1 cellular context compared by ENCODE assay signal in the genomic region with DNA sequence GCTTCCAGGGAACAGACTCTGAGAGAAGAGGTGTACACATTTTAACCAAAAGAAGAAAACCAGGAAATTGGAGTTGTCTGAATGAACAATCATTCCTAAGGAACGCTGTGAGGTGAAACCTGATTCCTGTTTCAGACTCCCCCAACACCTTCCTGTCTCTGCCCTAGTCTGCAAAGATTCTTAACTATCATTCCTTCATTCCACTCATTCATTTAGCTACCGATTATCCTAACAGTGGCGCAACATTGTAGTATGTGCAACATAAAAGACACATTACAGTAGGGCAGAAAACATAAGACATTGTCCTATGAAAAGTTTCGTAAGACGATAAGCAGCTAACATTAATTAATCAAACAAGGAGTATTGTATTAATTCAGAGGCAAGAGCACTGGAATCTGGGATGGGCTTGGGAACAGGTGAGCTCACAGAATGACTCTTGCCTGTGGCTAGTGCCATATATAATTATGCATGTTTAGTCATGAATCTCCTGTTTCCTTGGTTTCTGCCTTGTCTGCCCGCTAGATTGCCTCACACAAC.
TF ChIP-seq lines count a peak whose summit lies in the region.

No MANE protein-coding gene starts in this region.

TF ChIP-seq in IMR-90, 13 proteins besides CTCF, POLR2A, EP300 and RAD21:
- TF ChIP-seq, protein P1, sequence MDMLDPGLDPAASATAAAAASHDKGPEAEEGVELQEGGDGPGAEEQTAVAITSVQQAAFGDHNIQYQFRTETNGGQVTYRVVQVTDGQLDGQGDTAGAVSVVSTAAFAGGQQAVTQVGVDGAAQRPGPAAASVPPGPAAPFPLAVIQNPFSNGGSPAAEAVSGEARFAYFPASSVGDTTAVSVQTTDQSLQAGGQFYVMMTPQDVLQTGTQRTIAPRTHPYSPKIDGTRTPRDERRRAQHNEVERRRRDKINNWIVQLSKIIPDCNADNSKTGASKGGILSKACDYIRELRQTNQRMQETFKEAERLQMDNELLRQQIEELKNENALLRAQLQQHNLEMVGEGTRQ (IDR thresholded peaks at IDR 0.05; ENCODE audit: low read depth, low read length) = no peak
- TF ChIP-seq FOS (IDR thresholded peaks at IDR 0.05; ENCODE audit: low read depth, low read length) = no peak
- TF ChIP-seq BHLHE40 (IDR thresholded peaks at IDR 0.05; ENCODE audit: low read depth, low read length) = no peak
- TF ChIP-seq CEBPB (IDR thresholded peaks at IDR 0.05; ENCODE audit: low read depth, low read length) = 0 out of 2 replicates have a peak, but pooled peaks have one; percentile 8
